Comparison of ENCODE assay signal across 8 cellular contexts in genomic region chr11:5808500-5809121, GRCh38. TPM values are rescaled to one million over a fixed set of nuclear protein-coding genes. Genes with fewer than 3 reads are reported as not detected.
DNase-seq lines count a peak whose midpoint lies in the region; ATAC-seq, FAIRE-seq and TF ChIP-seq lines count a peak whose summit lies in the region.

TSS of gene OR52N2 (plus strand) at chr11:5808924. CDS start at chr11:5820336, 11,412 bp downstream.

- H3K4me1 ChIP-seq in osteoblast (ENCODE audit: insufficient read depth, low read length), result peaks cover 4% of the 10 kb centered on the region
- peaks cover 5 to 6% of the 10 kb centered on the region in 2 donors for H3K4me1 ChIP-seq in thoracic aorta (ENCODE audit: control insufficient read depth in 1 of 2, low read depth in 2 of 2)

- H3K4me3 ChIP-seq in osteoblast (ENCODE audit: insufficient read depth, low read length), result peak within 1 kb of the TSS; percentile 75
- H3K4me3 ChIP-seq in thoracic aorta, result peak within 1 kb of the TSS; percentile 73

- peak; percentile 72 for TF ChIP-seq CTCF in D721Med (IDR thresholded peaks at IDR 0.05; ENCODE audit: insufficient read depth, missing control alignments)
- peak; percentile 72 for TF ChIP-seq CTCF in GM20000 (IDR thresholded peaks at IDR 0.05; ENCODE audit: extremely low read depth, missing control alignments)
- TF ChIP-seq CTCF in osteoblast (IDR thresholded peaks at IDR 0.05; ENCODE audit: extremely low read depth, low read depth, low read length), result peak; percentile 91
- TF ChIP-seq CTCF in thoracic aorta (IDR thresholded peaks at IDR 0.05), result peak; percentile 70

- no peaks in the 10 kb centered on the region for H3K27me3 ChIP-seq in osteoblast (ENCODE audit: insufficient read depth, low read length)
- H3K27me3 ChIP-seq in thoracic aorta (replicated peaks; ENCODE audit: insufficient read depth), result no peaks in the 10 kb centered on the region

- no peaks in the 10 kb centered on the region for H3K79me2 ChIP-seq in osteoblast (ENCODE audit: insufficient read depth, low read length)

- H3K9me3 ChIP-seq in osteoblast (ENCODE audit: low read depth, low read length), result no peaks in the 10 kb centered on the region
- peaks cover 3% of the 10 kb centered on the region for H3K9me3 ChIP-seq in thoracic aorta

- H3K27ac ChIP-seq in osteoblast (ENCODE audit: low read depth, low read length), result no peak within 1 kb of the TSS
- H3K27ac ChIP-seq in thoracic aorta, result no peak within 1 kb of the TSS

- no peak for DNase-seq in D721Med (ENCODE audit: insufficient read length, low spot score)
- DNase-seq in GM20000 (ENCODE audit: low spot score), result peak; percentile 50
- peak; percentile 32 for DNase-seq in HPDE6-E6E7 (ENCODE audit: extremely low spot score)
- peak; percentile 66 for DNase-seq in RPMI7951 (ENCODE audit: low read depth)
- DNase-seq in activated gamma-delta T cell treated with anti-CD3 and anti-CD28 coated beads, Interleukin-2, amount 50 U/mL, for 16 hours (ENCODE audit: low read depth), result peak; percentile 55
- DNase-seq in glomerular endothelial cell (ENCODE audit: extremely low read depth, low read depth, low spot score), result peak; percentile 52
- DNase-seq in osteoblast (ENCODE audit: insufficient read length, low spot score, missing footprints), result peak; percentile 70
- no peak for DNase-seq in thoracic aorta (ENCODE audit: low spot score)

- peak; percentile 90 for ATAC-seq in thoracic aorta (ENCODE audit: insufficient number of reproducible peaks, low FRiP score, low read depth)

- no peak for FAIRE-seq in D721Med (lab: Jason Lieb, UNC)

- H2AFZ ChIP-seq in osteoblast (ENCODE audit: low read length), result peak within 1 kb of the TSS; percentile 92

- no peaks in the 10 kb centered on the region for H4K20me1 ChIP-seq in osteoblast (ENCODE audit: insufficient read depth, low read length)

- H3K36me3 ChIP-seq in osteoblast (ENCODE audit: insufficient read depth, low read length) (no peaks in the 10 kb centered on the region), thoracic aorta (no peaks in the 10 kb centered on the region)

- peak within 1 kb of the TSS; percentile 94 for H3K4me2 ChIP-seq in osteoblast (ENCODE audit: insufficient read depth, low read length)

RNA-seq across cellular contexts. Expression of gene OR52N2, which starts in this region (rescaled TPM):
- total RNA-seq in RPMI7951 (2014; rRNA removed; shearing (Covaris generic)), result not detected in 2 replicates
- total RNA-seq in glomerular endothelial cell (not detected in 2 replicates), osteoblast (not detected in 2 replicates), thoracic aorta (not detected)

Comparison
In these comparisons a context has a peak if more than half of its experiments do, and no peak if none do; other contexts are left out.
1. Peak in DNase-seq in RPMI7951; RNA of the gene not detected or under 1 TPM.
2. Peak in DNase-seq in glomerular endothelial cell; RNA of the gene not detected or under 1 TPM.
3. Peak in DNase-seq, H3K4me3 ChIP-seq and H3K4me2 ChIP-seq in osteoblast; RNA of the gene not detected or under 1 TPM.
4. Peak in ATAC-seq and H3K4me3 ChIP-seq in thoracic aorta; RNA of the gene not detected or under 1 TPM.
5. DNase-seq: peak in GM20000 (single experiment), HPDE6-E6E7 (single experiment) and activated gamma-delta T cell treated with anti-CD3 and anti-CD28 coated beads, Interleukin-2, amount 50 U/mL, for 16 hours (single experiment); none in D721Med (single experiment) and thoracic aorta (single experiment).
6. Peak in every context shown above with its lines, with median percentiles within 50 percentile points of each other: CTCF ChIP-seq.